In the genomic region with DNA sequence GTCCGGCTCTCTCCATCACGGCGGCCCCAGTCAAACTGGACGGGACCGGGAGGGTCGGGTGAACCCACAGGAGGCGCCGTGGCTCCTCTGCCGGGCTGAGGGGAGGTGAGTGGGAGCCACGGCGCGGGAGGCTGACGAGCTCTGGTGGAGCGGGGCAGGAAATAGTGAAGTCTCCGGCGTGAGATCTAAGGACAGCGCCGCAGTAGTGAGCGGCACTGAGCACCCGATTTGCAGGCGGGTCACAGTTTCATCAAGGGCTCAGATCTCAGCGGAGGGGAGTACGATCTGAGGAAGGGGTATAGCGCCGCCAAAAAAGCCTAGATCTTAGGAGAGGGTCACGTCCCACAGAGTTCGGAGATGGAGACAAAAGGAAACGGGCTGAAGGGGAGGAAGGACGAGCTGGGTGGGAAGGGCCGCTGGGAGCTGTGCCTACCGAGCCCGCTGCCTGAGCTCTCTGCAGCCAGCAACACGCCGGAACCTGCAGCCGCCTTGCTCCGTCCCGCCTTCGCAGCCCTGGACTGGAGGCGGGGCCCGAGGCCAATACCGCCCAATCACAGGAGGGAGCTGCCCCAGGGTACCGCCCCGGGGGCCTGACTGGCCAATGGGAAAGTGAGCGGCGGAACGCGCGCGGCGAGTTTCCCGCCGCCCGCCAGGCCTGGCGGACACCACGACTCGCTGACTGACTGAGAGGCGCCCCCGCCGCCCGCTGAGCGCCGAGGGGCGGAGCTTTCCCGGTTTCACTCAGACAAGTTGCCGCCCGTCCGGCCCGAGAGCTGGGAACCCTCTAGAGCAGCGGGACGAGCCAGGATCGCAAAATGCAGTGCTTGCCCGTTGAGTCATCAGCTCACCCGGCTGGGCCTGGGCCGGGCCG, we compare ENCODE assay signal across 1 cellular context.
TF ChIP-seq lines count a peak whose summit lies in the region.

No MANE protein-coding gene starts in this region.

TF ChIP-seq in A549, 52 proteins besides CTCF, POLR2A, EP300 and RAD21 (continued from another document):
- TF ChIP-seq, protein P1, sequence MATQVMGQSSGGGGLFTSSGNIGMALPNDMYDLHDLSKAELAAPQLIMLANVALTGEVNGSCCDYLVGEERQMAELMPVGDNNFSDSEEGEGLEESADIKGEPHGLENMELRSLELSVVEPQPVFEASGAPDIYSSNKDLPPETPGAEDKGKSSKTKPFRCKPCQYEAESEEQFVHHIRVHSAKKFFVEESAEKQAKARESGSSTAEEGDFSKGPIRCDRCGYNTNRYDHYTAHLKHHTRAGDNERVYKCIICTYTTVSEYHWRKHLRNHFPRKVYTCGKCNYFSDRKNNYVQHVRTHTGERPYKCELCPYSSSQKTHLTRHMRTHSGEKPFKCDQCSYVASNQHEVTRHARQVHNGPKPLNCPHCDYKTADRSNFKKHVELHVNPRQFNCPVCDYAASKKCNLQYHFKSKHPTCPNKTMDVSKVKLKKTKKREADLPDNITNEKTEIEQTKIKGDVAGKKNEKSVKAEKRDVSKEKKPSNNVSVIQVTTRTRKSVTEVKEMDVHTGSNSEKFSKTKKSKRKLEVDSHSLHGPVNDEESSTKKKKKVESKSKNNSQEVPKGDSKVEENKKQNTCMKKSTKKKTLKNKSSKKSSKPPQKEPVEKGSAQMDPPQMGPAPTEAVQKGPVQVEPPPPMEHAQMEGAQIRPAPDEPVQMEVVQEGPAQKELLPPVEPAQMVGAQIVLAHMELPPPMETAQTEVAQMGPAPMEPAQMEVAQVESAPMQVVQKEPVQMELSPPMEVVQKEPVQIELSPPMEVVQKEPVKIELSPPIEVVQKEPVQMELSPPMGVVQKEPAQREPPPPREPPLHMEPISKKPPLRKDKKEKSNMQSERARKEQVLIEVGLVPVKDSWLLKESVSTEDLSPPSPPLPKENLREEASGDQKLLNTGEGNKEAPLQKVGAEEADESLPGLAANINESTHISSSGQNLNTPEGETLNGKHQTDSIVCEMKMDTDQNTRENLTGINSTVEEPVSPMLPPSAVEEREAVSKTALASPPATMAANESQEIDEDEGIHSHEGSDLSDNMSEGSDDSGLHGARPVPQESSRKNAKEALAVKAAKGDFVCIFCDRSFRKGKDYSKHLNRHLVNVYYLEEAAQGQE (IDR thresholded peaks at IDR 0.05) = no peak
- no peak; the same call in 1 of the 2 replicates for TF ChIP-seq GATA3 (IDR thresholded peaks at IDR 0.05; ENCODE audit: borderline replicate concordance)
- peak; percentile 74; the same call in 1 of the 2 replicates for TF ChIP-seq MAX (IDR thresholded peaks at IDR 0.05)
- TF ChIP-seq SMC3 (IDR thresholded peaks at IDR 0.05) = no peak
- TF ChIP-seq RCOR1 (IDR thresholded peaks at IDR 0.05; ENCODE audit: low read depth, low read length) = no peak
- peak; percentile 32 to 70; a peak in 3 of 5 replicates for TF ChIP-seq JUN (IDR thresholded peaks at IDR 0.05)
- no peak for TF ChIP-seq ESRRA (IDR thresholded peaks at IDR 0.05; ENCODE audit: borderline replicate concordance, low read length)
- TF ChIP-seq SREBF2 (IDR thresholded peaks at IDR 0.05) = no peak
- no peak for TF ChIP-seq CEBPB (IDR thresholded peaks at IDR 0.05)
- TF ChIP-seq NFE2L2 (conservative IDR thresholded peaks at IDR 0.05; ENCODE audit: low read length) = no peak
- peak; percentile 80; the same call in 1 of the 2 replicates for TF ChIP-seq E2F6 (IDR thresholded peaks at IDR 0.05; ENCODE audit: borderline replicate concordance, low read depth)
- TF ChIP-seq CHD4 (IDR thresholded peaks at IDR 0.05; ENCODE audit: borderline replicate concordance) = no peak
- TF ChIP-seq FOXS1 (CRISPR knock-in tag; IDR thresholded peaks at IDR 0.05) = no peak
